Comparison of ENCODE assay signal across 28 cellular contexts in the genomic region with DNA sequence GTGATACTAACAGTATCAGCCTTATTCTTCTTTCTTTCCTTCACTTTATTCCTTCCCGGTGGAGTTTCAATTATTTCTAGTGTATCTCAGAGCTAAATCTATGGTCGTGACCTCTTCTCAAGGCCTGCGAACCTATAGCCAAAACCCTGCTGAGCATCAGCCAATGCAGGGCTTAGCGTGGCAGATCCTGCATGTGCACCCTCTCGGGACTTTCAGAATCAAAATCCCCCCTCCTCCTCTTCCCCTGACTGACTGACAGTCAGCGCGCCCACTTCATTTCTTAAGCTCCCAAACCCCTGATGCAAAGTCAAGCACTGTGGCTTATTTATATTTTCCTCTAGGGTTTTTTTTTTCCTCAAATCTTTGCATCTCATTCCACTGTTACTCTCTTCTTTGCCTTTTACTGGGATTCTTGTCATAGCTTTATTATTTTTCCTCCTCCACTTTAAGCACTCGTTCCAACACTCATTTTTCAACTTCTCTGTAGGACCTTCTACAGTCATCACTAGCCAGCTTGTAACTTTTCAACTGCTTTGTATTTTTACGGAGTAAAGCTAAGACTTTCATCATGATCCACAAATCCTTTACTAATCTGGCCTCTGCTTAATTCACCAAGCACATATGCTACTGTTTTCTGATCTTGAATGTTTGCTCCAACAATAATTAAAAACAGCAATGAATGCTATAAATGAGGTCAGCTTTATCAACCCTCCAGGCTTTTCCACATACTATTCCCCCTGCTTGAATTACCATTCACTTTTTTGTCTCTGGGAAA.
"Had no signal": no experiment of that assay in that cellular context is flagged by ENCODE, and none has a peak within 500 bp of the region (broad histone marks: within the 10 kb centered on the region; RNA-seq: fewer than 3 reads in every experiment).

No MANE protein-coding gene starts in this region.

- H3K27me3 Mint-ChIP-seq: activated T-cell treated with anti-CD3 and anti-CD28 coated beads, Interleukin-2, amount 50 U/mL, for 24 hours; activated T-helper 17 cell treated with anti-CD3 and anti-CD28 coated beads, Interleukin-2, amount 50 U/mL, for 72 hours; dendritic cell treated with granulocyte-macrophage colony-stimulating factor and Interleukin-4, amounts not matched to agents 40 ng/mL and 50 ng/mL, for 4 days; natural killer cell treated with Interleukin-12 subunit alpha and Interleukin-12 subunit beta and Interleukin-15 and Interleukin-18, amount 100 ng/mL, for 72 hours; progenitor cell of endocrine pancreas; stimulated activated naive B cell treated with anti-CD40 and anti-IgM and Interleukin-4, amounts not matched to agents 10 μg/mL and 1 μg/mL and 100 μg/mL, for 72 hours had no signal

- H3K27me3 ChIP-seq: breast epithelium, esophagus muscularis mucosa, heart right ventricle, left lung, neutrophil, ovary, tibial nerve had no signal

- H3K4me1 ChIP-seq: breast epithelium, esophagus muscularis mucosa, heart right ventricle, left lung, lower lobe of right lung, tibial nerve had no signal

- H3K9me3 ChIP-seq: breast epithelium, esophagus muscularis mucosa, lower lobe of right lung, mucosa of descending colon, neutrophil, ovary, tibial nerve had no signal

- DNase-seq: activated CD4-positive, alpha-beta T cell treated with anti-CD3 and anti-CD28 coated beads for 48 hours; activated CD4-positive, alpha-beta T cell treated with anti-CD3 and anti-CD28 coated beads, Interleukin-2, amount 50 U/mL, for 48 hours; activated CD8-positive, alpha-beta memory T cell treated with anti-CD3 and anti-CD28 coated beads, Interleukin-2, amount 50 U/mL, for 4 hours; activated gamma-delta T cell treated with Interleukin-2 at 50 U/mL for 16 hours; activated naive CD4-positive, alpha-beta T cell treated with anti-CD3 and anti-CD28 coated beads, Interleukin-2, amount 50 U/mL, for 16 hours; activated T-cell treated with anti-CD3 and anti-CD28 coated beads, Interleukin-2, amount 50 U/mL, for 24 hours; amygdala; central memory CD4-positive, alpha-beta T cell; endodermal cell; foreskin melanocyte; heart right ventricle; left lung; lower lobe of right lung; mucosa of descending colon; ovary; stimulated activated naive B cell treated with anti-CD40 and anti-IgM and Interleukin-4, amounts not matched to agents 10 μg/mL and 1 μg/mL and 100 μg/mL, for 72 hours had no signal

- H3K4me3 Mint-ChIP-seq: activated T-cell treated with anti-CD3 and anti-CD28 coated beads, Interleukin-2, amount 50 U/mL, for 24 hours; activated T-helper 17 cell treated with anti-CD3 and anti-CD28 coated beads, Interleukin-2, amount 50 U/mL, for 72 hours; dendritic cell treated with granulocyte-macrophage colony-stimulating factor and Interleukin-4, amounts not matched to agents 40 ng/mL and 50 ng/mL, for 4 days; endodermal cell; natural killer cell treated with Interleukin-12 subunit alpha and Interleukin-12 subunit beta and Interleukin-15 and Interleukin-18, amount 100 ng/mL, for 72 hours; stimulated activated naive B cell treated with anti-CD40 and anti-IgM and Interleukin-4, amounts not matched to agents 10 μg/mL and 1 μg/mL and 100 μg/mL, for 72 hours had no signal

- H3K27ac ChIP-seq: breast epithelium, esophagus muscularis mucosa, heart right ventricle, left lung, lower lobe of right lung, neutrophil, ovary, skin epidermis, tibial nerve, VCaP had no signal

- H3K4me3 ChIP-seq: breast epithelium, esophagus muscularis mucosa, heart right ventricle, left lung, lower lobe of right lung, mucosa of descending colon, ovary, skin epidermis, tibial nerve had no signal

- H3K36me3 Mint-ChIP-seq: stimulated activated naive B cell treated with anti-CD40 and anti-IgM and Interleukin-4, amounts not matched to agents 10 μg/mL and 1 μg/mL and 100 μg/mL, for 72 hours had no signal

- ATAC-seq: activated CD4-positive, CD25-positive, alpha-beta regulatory T cell treated with anti-CD3 and anti-CD28 coated beads, Interleukin-2, amount 50 U/mL, for 24 hours; activated T-helper 17 cell treated with anti-CD3 and anti-CD28 coated beads, Interleukin-2, amount 50 U/mL, for 72 hours; heart right ventricle; left lung; lower lobe of right lung; mucosa of descending colon; natural killer cell treated with Interleukin-12 subunit alpha and Interleukin-12 subunit beta and Interleukin-15 and Interleukin-18, amount 100 ng/mL, for 72 hours; sciatic nerve; stimulated activated naive B cell treated with anti-CD40 and anti-IgM and Interleukin-4, amounts not matched to agents 10 μg/mL and 1 μg/mL and 100 μg/mL, for 72 hours had no signal

- H3K27ac Mint-ChIP-seq: activated T-cell treated with anti-CD3 and anti-CD28 coated beads, Interleukin-2, amount 50 U/mL, for 24 hours; activated T-helper 17 cell treated with anti-CD3 and anti-CD28 coated beads, Interleukin-2, amount 50 U/mL, for 72 hours; dendritic cell treated with granulocyte-macrophage colony-stimulating factor and Interleukin-4, amounts not matched to agents 40 ng/mL and 50 ng/mL, for 4 days; endodermal cell; natural killer cell treated with Interleukin-12 subunit alpha and Interleukin-12 subunit beta and Interleukin-15 and Interleukin-18, amount 100 ng/mL, for 72 hours; progenitor cell of endocrine pancreas; stimulated activated naive B cell treated with anti-CD40 and anti-IgM and Interleukin-4, amounts not matched to agents 10 μg/mL and 1 μg/mL and 100 μg/mL, for 72 hours had no signal

- H3K4me1 Mint-ChIP-seq: activated T-helper 17 cell treated with anti-CD3 and anti-CD28 coated beads, Interleukin-2, amount 50 U/mL, for 72 hours; stimulated activated naive B cell treated with anti-CD40 and anti-IgM and Interleukin-4, amounts not matched to agents 10 μg/mL and 1 μg/mL and 100 μg/mL, for 72 hours had no signal

- H3K36me3 ChIP-seq: breast epithelium, esophagus muscularis mucosa, heart right ventricle, left lung, lower lobe of right lung, neutrophil, ovary, tibial nerve had no signal
